Comparison of ENCODE assay signal across 8 cellular contexts in the genomic region with DNA sequence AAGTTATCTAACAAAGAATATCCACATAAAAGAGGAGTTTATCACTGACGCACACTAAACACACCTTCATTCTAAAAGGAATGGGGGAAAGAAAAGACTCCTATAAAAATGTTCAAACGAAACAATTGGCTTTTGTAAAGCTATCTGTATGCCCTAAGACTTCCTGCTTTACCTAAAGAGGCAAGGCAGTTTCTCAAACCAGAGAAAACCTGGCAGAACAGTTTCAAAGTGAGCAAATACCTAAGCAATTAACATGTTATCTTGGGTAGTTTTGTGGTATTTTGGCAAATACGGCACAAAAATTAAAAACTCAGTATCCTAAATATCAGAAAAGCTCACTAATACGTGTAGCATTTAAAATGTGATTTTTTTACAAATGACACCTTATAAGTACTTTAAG. TPM values are rescaled to one million over a fixed set of nuclear protein-coding genes. Genes with fewer than 3 reads are reported as not detected.
DNase-seq lines count a peak whose midpoint lies in the region; ATAC-seq and TF ChIP-seq lines count a peak whose summit lies in the region.

No MANE protein-coding gene starts in this region.

- TF ChIP-seq CTCF in A673 (conservative IDR thresholded peaks at IDR 0.05; ENCODE audit: low read depth, low read length) = no peak
- TF ChIP-seq CTCF in kidney epithelial cell (IDR thresholded peaks at IDR 0.05; ENCODE audit: insufficient read depth, low read length, poor library complexity, severe bottlenecking) = no peak
- no peak for TF ChIP-seq CTCF in thyroid gland (IDR thresholded peaks at IDR 0.05)

- CTCF ChIA-PET in A673 (lab: Charles Lee) = no interaction called here

- ATAC-seq in HG03175 (IDR thresholded peaks at IDR 0.05; ENCODE audit: unreplicated experiment) = no peak

- H3K27me3 ChIP-seq in A673 (replicated peaks; ENCODE audit: insufficient read depth, low read depth, low read length, poor library complexity) = no peaks in the 10 kb centered on the region
- H3K27me3 ChIP-seq in H7 (ENCODE audit: control insufficient read depth, insufficient read depth, low read length) = no peaks in the 10 kb centered on the region
- H3K27me3 ChIP-seq in kidney epithelial cell (ENCODE audit: control insufficient read depth, insufficient read depth, low read length) = no peaks in the 10 kb centered on the region
- H3K27me3 ChIP-seq in thyroid gland = no peaks in the 10 kb centered on the region

- POLR2A ChIA-PET in A673 (lab: Charles Lee; ENCODE audit: low non-redundant PET) = no interaction called here

- no peaks in the 10 kb centered on the region for H3K9me3 ChIP-seq in A673 (ENCODE audit: low read depth, low read length, poor library complexity, severe bottlenecking)
- H3K9me3 ChIP-seq in thyroid gland = no peaks in the 10 kb centered on the region

- peaks cover 8% of the 10 kb centered on the region for H3K36me3 ChIP-seq in A673 (ENCODE audit: insufficient read depth, low read length, poor library complexity, severe bottlenecking)
- peaks cover 4% of the 10 kb centered on the region for H3K36me3 ChIP-seq in H7 (replicated peaks; ENCODE audit: control insufficient read depth, insufficient read depth, low read length)
- H3K36me3 ChIP-seq in kidney epithelial cell (ENCODE audit: control insufficient read depth, insufficient read depth, low read length) = peaks cover 2% of the 10 kb centered on the region
- peaks cover 6 to 7% of the 10 kb centered on the region in 2 donors for H3K36me3 ChIP-seq in thyroid gland

- no peaks in the 10 kb centered on the region for H3K27me3 Mint-ChIP-seq in activated T-helper 2 cell treated with anti-CD3 and anti-CD28 coated beads, Interferon-gamma antibody, Interleukin-2, Interleukin-4, amounts not matched to agents 10 μg/mL and 5 μg/mL and 100 μg/mL, durations not matched to agents 14 hours and 24 hours and 36 hours (ENCODE audit: low read depth)

- peaks cover 24% of the 10 kb centered on the region for H3K4me1 Mint-ChIP-seq in activated T-helper 2 cell treated with anti-CD3 and anti-CD28 coated beads, Interferon-gamma antibody, Interleukin-2, Interleukin-4, amounts not matched to agents 10 μg/mL and 5 μg/mL and 100 μg/mL, durations not matched to agents 14 hours and 24 hours and 36 hours (ENCODE audit: low read depth)

- TF ChIP-seq POLR2A in thyroid gland (IDR thresholded peaks at IDR 0.05) = no peak

- H3K4me3 Mint-ChIP-seq in activated T-helper 2 cell treated with anti-CD3 and anti-CD28 coated beads, Interferon-gamma antibody, Interleukin-2, Interleukin-4, amounts not matched to agents 10 μg/mL and 5 μg/mL and 100 μg/mL, durations not matched to agents 14 hours and 24 hours and 36 hours (ENCODE audit: low read depth) = peak overlapping the region; percentile 99

- no peak for DNase-seq in A673 (ENCODE audit: low spot score)
- DNase-seq in H7 = no peak
- no peak for DNase-seq in activated T-helper 2 cell treated with anti-CD3 and anti-CD28 coated beads, Interferon-gamma antibody, Interleukin-2, Interleukin-4, amounts not matched to agents 10 μg/mL and 5 μg/mL and 100 μg/mL, durations not matched to agents 14 hours and 24 hours and 36 hours (ENCODE audit: low spot score)
- no peak for DNase-seq in kidney epithelial cell (ENCODE audit: low read depth)
- no peak for DNase-seq in thyroid gland
- no peak for DNase-seq in activated CD4-positive, alpha-beta T cell treated with anti-CD3 and anti-CD28 coated beads, Interleukin-2, amount 50 U/mL, for 4 hours
- DNase-seq in HuH-7.5 (ENCODE audit: low spot score) = no peak

- BruUV-seq in A673 (replicated peaks; lab: Mats Ljungman, UMichigan) = no TSS peak

- peak overlapping the region; percentile 96 for H3K27ac Mint-ChIP-seq in activated T-helper 2 cell treated with anti-CD3 and anti-CD28 coated beads, Interferon-gamma antibody, Interleukin-2, Interleukin-4, amounts not matched to agents 10 μg/mL and 5 μg/mL and 100 μg/mL, durations not matched to agents 14 hours and 24 hours and 36 hours

- H3K27ac ChIP-seq in A673 (ENCODE audit: low read depth, low read length, poor library complexity, severe bottlenecking) = peak overlapping the region; percentile 94
- peak overlapping the region; percentile 95 to 97 (median 95) for H3K27ac ChIP-seq in thyroid gland

- H3K4me3 ChIP-seq in A673 (ENCODE audit: low read depth, low read length, poor library complexity, severe bottlenecking) (peak overlapping the region; percentile 69), H7 (ENCODE audit: insufficient read depth, low read depth, low read length) (peak overlapping the region; percentile 92), kidney epithelial cell (ENCODE audit: low read depth, low read length) (peak overlapping the region; percentile 69), thyroid gland (replicated peaks in 1 of 3) (peak overlapping the region in 2 of 3 donors; percentile 37 to 77)

- WGBS in thyroid gland, 2 donors = 11 to 16% methylated on average over 4 of the region's 4 CpGs

- peaks cover 35% of the 10 kb centered on the region for H3K36me3 Mint-ChIP-seq in activated T-helper 2 cell treated with anti-CD3 and anti-CD28 coated beads, Interferon-gamma antibody, Interleukin-2, Interleukin-4, amounts not matched to agents 10 μg/mL and 5 μg/mL and 100 μg/mL, durations not matched to agents 14 hours and 24 hours and 36 hours (ENCODE audit: low read depth)

- H3K9me3 Mint-ChIP-seq in activated T-helper 2 cell treated with anti-CD3 and anti-CD28 coated beads, Interferon-gamma antibody, Interleukin-2, Interleukin-4, amounts not matched to agents 10 μg/mL and 5 μg/mL and 100 μg/mL, durations not matched to agents 14 hours and 24 hours and 36 hours = no peaks in the 10 kb centered on the region

- intact Hi-C loops in A673 (cut with micrococcal nuclease; ENCODE audit: unreplicated experiment) (no loop called here), thyroid gland (cut with DNase I) (no loop called here)
- intact Hi-C loops in activated T-helper 2 cell treated with anti-CD3 and anti-CD28 coated beads, Interferon-gamma antibody, Interleukin-2, Interleukin-4, amounts not matched to agents 10 μg/mL and 5 μg/mL and 100 μg/mL, durations not matched to agents 14 hours and 24 hours and 36 hours (cut with micrococcal nuclease) = loop anchor here (2.0 to 5.0 kb wide), 2 partner anchors 27 to 36 kb away; no protein-coding TSS in a partner anchor

- H3K4me1 ChIP-seq in A673 (ENCODE audit: insufficient read depth, low read length, poor library complexity, severe bottlenecking) (peaks cover 3% of the 10 kb centered on the region), thyroid gland (peaks cover 31 to 40% of the 10 kb centered on the region in 2 donors)

RNA-seq across cellular contexts. Expression of gene PUM1, which starts 1.9 kb away (rescaled TPM):
- total RNA-seq in A673 (2021) = 135 and 138 TPM in 2 replicates
- 105 and 115 TPM in 2 replicates for total RNA-seq in H7 (2014; rRNA removed; shearing (Covaris generic))
- 121 and 125 TPM in 2 replicates for total RNA-seq in activated T-helper 2 cell treated with anti-CD3 and anti-CD28 coated beads, Interferon-gamma antibody, Interleukin-2, Interleukin-4, amounts not matched to agents 10 μg/mL and 5 μg/mL and 100 μg/mL, durations not matched to agents 14 hours and 24 hours and 36 hours
- 78.1 and 94.3 TPM in 2 replicates for total RNA-seq in kidney epithelial cell
- total RNA-seq in thyroid gland = 100 to 1,000 TPM; 118 to 191 (median 132) TPM
